Comparison of ENCODE assay signal across 23 cellular contexts in genomic region chr12:67045650-67046049, GRCh38.
DNase-seq lines count a peak whose midpoint lies in the region; ATAC-seq and TF ChIP-seq lines count a peak whose summit lies in the region.
"Had no signal": no experiment of that assay in that cellular context is flagged by ENCODE, and none has a peak within 500 bp of the region (broad histone marks: within the 10 kb centered on the region; RNA-seq: fewer than 3 reads in every experiment).

No MANE protein-coding gene starts in this region.

- no peak overlapping the region for H3K27ac ChIP-seq in GM23338 (ENCODE audit: low read depth)
- peak overlapping the region; percentile 16 for H3K27ac ChIP-seq in PC-3 (ENCODE audit: low read length)
- H3K27ac ChIP-seq in endodermal cell (ENCODE audit: low read depth, low read length): no peak overlapping the region
- H3K27ac ChIP-seq in parathyroid adenoma: no peak overlapping the region
- H3K27ac ChIP-seq: A549; BLaER1 treated with 17β-estradiol and CSF1 and Interleukin-3, amounts not matched to agents 10 nM and 100 nM had no signal

- no peaks in the 10 kb centered on the region for H3K36me3 ChIP-seq in GM23338 (ENCODE audit: insufficient read depth)
- no peaks in the 10 kb centered on the region for H3K36me3 ChIP-seq in PC-3 (ENCODE audit: low read depth, low read length)
- no peaks in the 10 kb centered on the region for H3K36me3 ChIP-seq in endodermal cell (ENCODE audit: control insufficient read depth, insufficient read depth, low read length)
- no peaks in the 10 kb centered on the region for H3K36me3 ChIP-seq in parathyroid adenoma (ENCODE audit: control insufficient read depth, insufficient read depth, low read length)
- H3K36me3 ChIP-seq: BLaER1 treated with 17β-estradiol and CSF1 and Interleukin-3, amounts not matched to agents 10 nM and 100 nM had no signal

- H3K27me3 ChIP-seq in GM23338 (ENCODE audit: insufficient read depth) (no peaks in the 10 kb centered on the region), PC-3 (ENCODE audit: low read length) (no peaks in the 10 kb centered on the region), endodermal cell (ENCODE audit: control insufficient read depth, insufficient read depth, low read length, poor library complexity, severe bottlenecking) (no peaks in the 10 kb centered on the region), parathyroid adenoma (ENCODE audit: control insufficient read depth, insufficient read depth, low read length) (no peaks in the 10 kb centered on the region)
- H3K27me3 ChIP-seq: BLaER1 treated with 17β-estradiol and CSF1 and Interleukin-3, amounts not matched to agents 10 nM and 100 nM had no signal

- H3K9me3 Mint-ChIP-seq in GM23338: no peaks in the 10 kb centered on the region; the same call in 2 of the 3 replicates
- H3K9me3 Mint-ChIP-seq in endodermal cell: peaks cover 1% of the 10 kb centered on the region
- H3K9me3 Mint-ChIP-seq in activated CD4-positive, alpha-beta memory T cell treated with anti-CD3 and anti-CD28 coated beads for 36 hours: no peaks in the 10 kb centered on the region
- H3K9me3 Mint-ChIP-seq: CD4-positive, alpha-beta T cell had no signal

- WGBS in endodermal cell (ENCODE audit: insufficient coverage in 1 of 2, insufficient read length in 1 of 2), 2 experiments: 80 to 90% methylated on average over 3 to 5 of the region's 5 CpGs

- H3K4me3 Mint-ChIP-seq in GM23338 (no peak overlapping the region), endodermal cell (no peak overlapping the region)
- no peak overlapping the region for H3K4me3 Mint-ChIP-seq in activated CD4-positive, alpha-beta memory T cell treated with anti-CD3 and anti-CD28 coated beads for 36 hours
- H3K4me3 Mint-ChIP-seq: CD4-positive, alpha-beta T cell had no signal

- H3K9me2 ChIP-seq in GM23338 (ENCODE audit: insufficient read depth): no peaks in the 10 kb centered on the region
- H3K9me2 ChIP-seq in PC-3 (replicated peaks; ENCODE audit: low read length): no peaks in the 10 kb centered on the region

- H3K79me2 ChIP-seq in GM23338 (replicated peaks; ENCODE audit: insufficient read depth): peaks cover 6% of the 10 kb centered on the region; the same call in 1 of the 2 replicates
- no peaks in the 10 kb centered on the region for H3K79me2 ChIP-seq in PC-3 (ENCODE audit: low read length)
- H3K79me2 ChIP-seq in parathyroid adenoma: peaks cover 22% of the 10 kb centered on the region

- POLR2A ChIA-PET in PC-3 (lab: Charles Lee; ENCODE audit: unreplicated experiment) (no interaction called here), GM10248 (lab: Yijun Ruan, JAX) (no interaction called here)
- POLR2A ChIA-PET in activated CD4-positive, alpha-beta memory T cell treated with anti-CD3 and anti-CD28 coated beads for 36 hours (lab: Charles Lee): no interaction called here

- H4K20me1 ChIP-seq in GM23338 (replicated peaks; ENCODE audit: insufficient read depth): no peaks in the 10 kb centered on the region
- H4K20me1 ChIP-seq in PC-3 (ENCODE audit: low read length): no peaks in the 10 kb centered on the region

- TF ChIP-seq CTCF in GM23338 (conservative IDR thresholded peaks at IDR 0.05; ENCODE audit: low read depth in 2 of 2) (no peak), PC-3 (conservative IDR thresholded peaks at IDR 0.05; ENCODE audit: low read depth, low read length) (no peak), endodermal cell (conservative IDR thresholded peaks at IDR 0.05) (no peak), parathyroid adenoma (IDR thresholded peaks at IDR 0.05) (no peak), GM10248 (IDR thresholded peaks at IDR 0.05; ENCODE audit: control extremely low read depth, extremely low read depth, low read depth, missing control alignments) (no peak)

- no peaks in the 10 kb centered on the region; the same call in 2 of the 3 replicates for H3K36me3 Mint-ChIP-seq in GM23338 (ENCODE audit: low read depth)
- no peaks in the 10 kb centered on the region for H3K36me3 Mint-ChIP-seq in endodermal cell (ENCODE audit: low read depth)
- H3K36me3 Mint-ChIP-seq in activated CD4-positive, alpha-beta memory T cell treated with anti-CD3 and anti-CD28 coated beads for 36 hours: no peaks in the 10 kb centered on the region

- H3K4me1 Mint-ChIP-seq in GM23338 (peaks cover 35% of the 10 kb centered on the region), endodermal cell (peaks cover 25% of the 10 kb centered on the region)
- H3K4me1 Mint-ChIP-seq in activated CD4-positive, alpha-beta memory T cell treated with anti-CD3 and anti-CD28 coated beads for 36 hours (ENCODE audit: low read depth): no peaks in the 10 kb centered on the region

- H3K4me1 ChIP-seq in GM23338 (ENCODE audit: insufficient read depth) (peaks cover 17% of the 10 kb centered on the region), PC-3 (ENCODE audit: insufficient read depth, low read length) (peaks cover 66% of the 10 kb centered on the region), endodermal cell (ENCODE audit: control insufficient read depth, insufficient read depth, low read length) (peaks cover 35% of the 10 kb centered on the region), parathyroid adenoma (peaks cover 4% of the 10 kb centered on the region)

- BruUV-seq in PC-3 (replicated peaks; lab: Mats Ljungman, UMichigan): no TSS peak

- H3K9me3 ChIP-seq in PC-3 (ENCODE audit: low read length) (no peaks in the 10 kb centered on the region), endodermal cell (ENCODE audit: control insufficient read depth, low read length) (peaks cover 6% of the 10 kb centered on the region), parathyroid adenoma (ENCODE audit: control insufficient read depth, low read length) (no peaks in the 10 kb centered on the region)
- H3K9me3 ChIP-seq: A549 had no signal

- CTCF ChIA-PET in PC-3 (lab: Charles Lee) (no interaction called here), GM10248 (lab: Yijun Ruan, JAX) (interaction anchor here (1.5 to 1.6 kb wide), 2 partner anchors 16 to 40 kb away, joined by 3 read pairs; no protein-coding TSS in a partner anchor)
- CTCF ChIA-PET in activated CD4-positive, alpha-beta memory T cell treated with anti-CD3 and anti-CD28 coated beads for 36 hours (lab: Charles Lee): no interaction called here

- no peaks in the 10 kb centered on the region for H3F3A ChIP-seq in GM23338 (replicated peaks; ENCODE audit: low read depth)
- peaks cover 11% of the 10 kb centered on the region for H3F3A ChIP-seq in PC-3 (ENCODE audit: low read length, unreplicated experiment)

- DNase-seq in GM23338 (ENCODE audit: low spot score) (no peak), PC-3 (no peak), endodermal cell (peak; percentile 62), GM10248 (ENCODE audit: extremely low spot score) (no peak)
- DNase-seq in stimulated activated naive CD8-positive, alpha-beta T cell treated with anti-CD3 and anti-CD28 coated beads, Interleukin-15, Interleukin-2, amounts not matched to agents 100 U/mL and 50 U/mL, for 24 hours: no peak
- DNase-seq in activated CD4-positive, alpha-beta memory T cell treated with anti-CD3 and anti-CD28 coated beads for 36 hours: no peak
- DNase-seq: AML-193; CD4-positive, alpha-beta T cell; Karpas-422; NCI-H1092 treated with DMSO at 0.1 percent for 48 hours; NCI-H1436; NCI-H187; NCI-H2081 treated with DMSO at 0.1 percent for 48 hours; NCI-H446 treated with DMSO at 0.1 percent for 48 hours; NCI-H526; RPMI8226; SHP77 had no signal

- intact Hi-C loops in PC-3 (cut with micrococcal nuclease): no loop called here
- intact Hi-C loops in activated CD4-positive, alpha-beta memory T cell treated with anti-CD3 and anti-CD28 coated beads for 36 hours (cut with micrococcal nuclease): no loop called here

- H3K4me2 ChIP-seq in GM23338 (peak overlapping the region; percentile 17; the same call in 1 of the 2 replicates), PC-3 (ENCODE audit: low read length) (peak overlapping the region; percentile 50), parathyroid adenoma (ENCODE audit: low read length) (no peak overlapping the region)
- H3K4me2 ChIP-seq: A549; BLaER1 treated with 17β-estradiol and CSF1 and Interleukin-3, amounts not matched to agents 10 nM and 100 nM had no signal

- H3K4me3 ChIP-seq in GM23338: no peak overlapping the region
- no peak overlapping the region for H3K4me3 ChIP-seq in PC-3 (ENCODE audit: low read length)
- H3K4me3 ChIP-seq in endodermal cell (ENCODE audit: low read length): no peak overlapping the region
- no peak overlapping the region for H3K4me3 ChIP-seq in parathyroid adenoma (ENCODE audit: low read depth, low read length)
- H3K4me3 ChIP-seq: A549; BLaER1 treated with 17β-estradiol and CSF1 and Interleukin-3, amounts not matched to agents 10 nM and 100 nM; GM12878 had no signal

- ATAC-seq in GM23338: peak; percentile 65
- no peak for ATAC-seq in PC-3
- ATAC-seq in stimulated activated naive CD8-positive, alpha-beta T cell treated with anti-CD3 and anti-CD28 coated beads, Interleukin-15, Interleukin-2, amounts not matched to agents 100 U/mL and 50 U/mL, for 24 hours: no peak
- ATAC-seq: A549, GM12878, HCT116, HepG2 had no signal

- H3K9ac ChIP-seq in PC-3 (ENCODE audit: low read length) (no peak overlapping the region), endodermal cell (ENCODE audit: extremely low read depth, low read length, poor library complexity, severe bottlenecking) (no peak overlapping the region), parathyroid adenoma (no peak overlapping the region)
- H3K9ac ChIP-seq: BLaER1 treated with 17β-estradiol and CSF1 and Interleukin-3, amounts not matched to agents 10 nM and 100 nM had no signal

- H2AFZ ChIP-seq in GM23338 (no peak overlapping the region), PC-3 (ENCODE audit: low read length) (no peak overlapping the region), parathyroid adenoma (peak overlapping the region; percentile 50)

- H3K27me3 Mint-ChIP-seq in GM23338 (ENCODE audit: insufficient read depth, low read depth, poor library complexity): peaks cover 2% of the 10 kb centered on the region
- H3K27me3 Mint-ChIP-seq in endodermal cell (ENCODE audit: insufficient read depth): peaks cover under 1% of the 10 kb centered on the region
- peaks cover 3% of the 10 kb centered on the region for H3K27me3 Mint-ChIP-seq in activated CD4-positive, alpha-beta memory T cell treated with anti-CD3 and anti-CD28 coated beads for 36 hours
- H3K27me3 Mint-ChIP-seq: CD4-positive, alpha-beta T cell had no signal

- H3K27ac Mint-ChIP-seq in GM23338 (0 out of 2 replicates have a peak overlapping the region, but pooled peaks have one; percentile 4), endodermal cell (no peak overlapping the region)
- no peak overlapping the region for H3K27ac Mint-ChIP-seq in activated CD4-positive, alpha-beta memory T cell treated with anti-CD3 and anti-CD28 coated beads for 36 hours
- H3K27ac Mint-ChIP-seq: CD4-positive, alpha-beta T cell had no signal

TF ChIP-seq in GM23338, 12 proteins besides CTCF, POLR2A, EP300 and RAD21 (continues in another document):
- no peak for TF ChIP-seq NANOG (IDR thresholded peaks at IDR 0.05; ENCODE audit: borderline replicate concordance)
